ENCODE assay signal across 18 cellular contexts in genomic region chr5:44900273-44900954, GRCh38.
DNase-seq lines count a peak whose midpoint lies in the region; ATAC-seq and TF ChIP-seq lines count a peak whose summit lies in the region.
"Had no signal": no experiment of that assay in that cellular context is flagged by ENCODE, and none has a peak within 500 bp of the region (broad histone marks: within the 10 kb centered on the region; RNA-seq: fewer than 3 reads in every experiment).

No MANE protein-coding gene starts in this region.

- DNase-seq in naive thymus-derived CD8-positive, alpha-beta T cell = no peak
- DNase-seq in HAP-1 (ENCODE audit: low spot score in 2 of 2) (no peak), right atrium auricular region (ENCODE audit: low spot score) (no peak), psoas muscle (no peak)
- DNase-seq: C1 segment of cervical spinal cord; GF-D8; NCI-H187; NCI-H526 treated with DMSO at 0.1 percent for 48 hours; NK-92 treated with Interleukin-12 subunit alpha and Interleukin-12 subunit beta, amount 100 ng/mL, for 24 hours; SW 1271 had no signal

- POLR2A ChIA-PET in naive thymus-derived CD8-positive, alpha-beta T cell (lab: Charles Lee) = no interaction called here

- no peak overlapping the region for H3K27ac Mint-ChIP-seq in naive thymus-derived CD8-positive, alpha-beta T cell

- H3K4me3 ChIP-seq in HAP-1 = no peak overlapping the region
- no peak overlapping the region for H3K4me3 ChIP-seq in right atrium auricular region
- H3K4me3 ChIP-seq in psoas muscle = no peak overlapping the region
- H3K4me3 ChIP-seq: A549, SJSA1 had no signal

- peaks cover 0 to 4% (median 0%) of the 10 kb centered on the region in 9 donors for H3K9me3 Mint-ChIP-seq in naive thymus-derived CD8-positive, alpha-beta T cell

- H3K36me3 ChIP-seq in HAP-1 (replicated peaks) (no peaks in the 10 kb centered on the region), right atrium auricular region (no peaks in the 10 kb centered on the region), psoas muscle (ENCODE audit: insufficient read depth in 1 of 2, low read depth in 1 of 2) (no peaks in the 10 kb centered on the region)
- H3K36me3 ChIP-seq: SJSA1 had no signal

- H3K4me3 Mint-ChIP-seq in naive thymus-derived CD8-positive, alpha-beta T cell = no peak overlapping the region

- H3K4me1 ChIP-seq in HAP-1 (no peaks in the 10 kb centered on the region), right atrium auricular region (no peaks in the 10 kb centered on the region), psoas muscle (no peaks in the 10 kb centered on the region)
- H3K4me1 ChIP-seq: A549, SJSA1 had no signal

- peaks cover 0 to 2% (median 0%) of the 10 kb centered on the region in 5 donors for H3K27me3 Mint-ChIP-seq in naive thymus-derived CD8-positive, alpha-beta T cell

- H3K9me3 ChIP-seq in HAP-1 (no peaks in the 10 kb centered on the region), right atrium auricular region (no peaks in the 10 kb centered on the region), psoas muscle (no peaks in the 10 kb centered on the region)
- H3K9me3 ChIP-seq: A549, SJSA1 had no signal

- in situ Hi-C loops in HAP-1 (cut with MboI; ENCODE audit: low sequenced_read_pairs) = no loop called here

- H3K36me3 Mint-ChIP-seq in naive thymus-derived CD8-positive, alpha-beta T cell = no peaks in the 10 kb centered on the region

- H3K27me3 ChIP-seq in HAP-1 (ENCODE audit: low read depth) (no peaks in the 10 kb centered on the region), right atrium auricular region (no peaks in the 10 kb centered on the region), psoas muscle (ENCODE audit: insufficient read depth in 3 of 3, low read length in 2 of 3) (no peaks in the 10 kb centered on the region)
- H3K27me3 ChIP-seq: SJSA1 had no signal

- no peaks in the 10 kb centered on the region for H3K4me1 Mint-ChIP-seq in naive thymus-derived CD8-positive, alpha-beta T cell

- H3K27ac ChIP-seq in right atrium auricular region = no peak overlapping the region
- no peak overlapping the region for H3K27ac ChIP-seq in psoas muscle
- H3K27ac ChIP-seq: A549, HL-60, SJSA1 had no signal

- peak; percentile 60 for ATAC-seq in GM18511 (IDR thresholded peaks at IDR 0.05; ENCODE audit: unreplicated experiment)
- peak; percentile 54 for ATAC-seq in GM21390 (IDR thresholded peaks at IDR 0.05; ENCODE audit: unreplicated experiment)
- ATAC-seq in HG02610 (IDR thresholded peaks at IDR 0.05; ENCODE audit: unreplicated experiment) = peak; percentile 64
- peak; percentile 44 for ATAC-seq in HG03442 (IDR thresholded peaks at IDR 0.05; ENCODE audit: unreplicated experiment)
- no peak for ATAC-seq in naive thymus-derived CD8-positive, alpha-beta T cell
- ATAC-seq in psoas muscle = no peak
- ATAC-seq: A549, HCT116 had no signal

- no peak for TF ChIP-seq CTCF in right atrium auricular region (IDR thresholded peaks at IDR 0.05)
- no peak for TF ChIP-seq CTCF in psoas muscle (IDR thresholded peaks at IDR 0.05)

- intact Hi-C loops in psoas muscle (cut with DNase I) = no loop called here

Comparison
In these comparisons a context has a peak if more than half of its experiments do, and no peak if none do; other contexts are left out.
1. ATAC-seq: peak in GM18511 (single experiment), GM21390 (single experiment), HG02610 (single experiment) and HG03442 (single experiment); none in naive thymus-derived CD8-positive, alpha-beta T cell (0 of 2) and psoas muscle (0 of 4).